8 cellular contexts compared by ENCODE assay signal in genomic region chr22:41576877-41577276, GRCh38. TPM values are rescaled to one million over a fixed set of nuclear protein-coding genes. Genes with fewer than 3 reads are reported as not detected.
DNase-seq lines count a peak whose midpoint lies in the region; ATAC-seq and TF ChIP-seq lines count a peak whose summit lies in the region.

No MANE protein-coding gene starts in this region.

- peak; percentile 79 for ATAC-seq in activated CD4-positive, alpha-beta T cell treated with anti-CD3 and anti-CD28 coated beads for 36 hours
- ATAC-seq in HG02763 (IDR thresholded peaks at IDR 0.05; ENCODE audit: unreplicated experiment) (no peak), GM21360 (IDR thresholded peaks at IDR 0.05; ENCODE audit: unreplicated experiment) (no peak)

- no peaks in the 10 kb centered on the region for H3K9me3 ChIP-seq in Loucy (ENCODE audit: insufficient read depth, low read depth, low read length)
- no peaks in the 10 kb centered on the region for H3K9me3 ChIP-seq in trophoblast cell (ENCODE audit: insufficient read depth, low read depth, low read length)

- no peaks in the 10 kb centered on the region for H3K9me3 Mint-ChIP-seq in activated CD4-positive, alpha-beta T cell treated with anti-CD3 and anti-CD28 coated beads for 36 hours (ENCODE audit: low read depth)

- no peak overlapping the region for H3K4me3 ChIP-seq in Loucy (ENCODE audit: low read length, poor library complexity, severe bottlenecking)
- H3K4me3 ChIP-seq in WI38 (ENCODE audit: low read depth, low read length): no peak overlapping the region
- no peak overlapping the region for H3K4me3 ChIP-seq in fibroblast of pulmonary artery (replicated peaks; ENCODE audit: low read depth, low read length)
- H3K4me3 ChIP-seq in trophoblast cell (ENCODE audit: low read depth, low read length): no peak overlapping the region

- no peaks in the 10 kb centered on the region for H3K9me2 ChIP-seq in Loucy (replicated peaks; ENCODE audit: low read depth, low read length)

- intact Hi-C loops in activated CD4-positive, alpha-beta T cell treated with anti-CD3 and anti-CD28 coated beads for 36 hours (cut with DNase I, micrococcal nuclease): no loop called here

- no peak overlapping the region for H3K27ac ChIP-seq in trophoblast cell (ENCODE audit: low read depth, low read length)

- H3K4me1 ChIP-seq in Loucy (ENCODE audit: insufficient read depth, low read length, poor library complexity, severe bottlenecking) (no peaks in the 10 kb centered on the region), trophoblast cell (ENCODE audit: control insufficient read depth in 1 of 2, insufficient read depth in 2 of 2, low read length in 2 of 2) (no peaks in the 10 kb centered on the region)

- peaks cover 12% of the 10 kb centered on the region for H3K36me3 Mint-ChIP-seq in activated CD4-positive, alpha-beta T cell treated with anti-CD3 and anti-CD28 coated beads for 36 hours (ENCODE audit: low read depth)

- H3K18ac ChIP-seq in trophoblast cell (ENCODE audit: low read length): no peak overlapping the region

- H3K4me2 ChIP-seq in Loucy (ENCODE audit: low read depth, low read length, poor library complexity, severe bottlenecking) (no peak overlapping the region), trophoblast cell (ENCODE audit: low read length) (no peak overlapping the region)

- H3K14ac ChIP-seq in trophoblast cell (ENCODE audit: low read length): no peak overlapping the region

- peak; percentile 68 for DNase-seq in activated CD4-positive, alpha-beta T cell treated with anti-CD3 and anti-CD28 coated beads for 36 hours
- no peak for DNase-seq in activated CD4-positive, alpha-beta T cell treated with anti-CD3 and anti-CD28 coated beads for 1 hour
- DNase-seq in fibroblast of pulmonary artery (ENCODE audit: low read depth) (peak; percentile 45), trophoblast cell (peak; percentile 52 to 60)

- H2BK5ac ChIP-seq in trophoblast cell (ENCODE audit: low read depth, low read length, poor library complexity): no peak overlapping the region

- H2BK120ac ChIP-seq in trophoblast cell (ENCODE audit: insufficient read depth, low read length, poor library complexity): no peak overlapping the region

- no peak overlapping the region for H3K27ac Mint-ChIP-seq in activated CD4-positive, alpha-beta T cell treated with anti-CD3 and anti-CD28 coated beads for 36 hours

- H3K4ac ChIP-seq in trophoblast cell (ENCODE audit: low read depth, low read length): no peak overlapping the region

- no peaks in the 10 kb centered on the region for H4K20me1 ChIP-seq in Loucy (ENCODE audit: insufficient read depth, low read length, poor library complexity, severe bottlenecking)

- POLR2A ChIA-PET in activated CD4-positive, alpha-beta T cell treated with anti-CD3 and anti-CD28 coated beads for 36 hours (lab: Charles Lee): interaction anchor here (0.6 to 0.7 kb wide), 2 partner anchors 44 to 82 kb away, joined by 3 to 9 read pairs; partner anchors contain the start of genes DESI1 and XRCC6

- no peak overlapping the region for H4K8ac ChIP-seq in trophoblast cell (ENCODE audit: low read depth, low read length)

- H3F3A ChIP-seq in Loucy (ENCODE audit: low read depth): no peaks in the 10 kb centered on the region

- H3K9ac ChIP-seq in Loucy (ENCODE audit: low read depth, low read length, poor library complexity, severe bottlenecking): no peak overlapping the region
- no peak overlapping the region for H3K9ac ChIP-seq in trophoblast cell (ENCODE audit: low read length)

- H2BK12ac ChIP-seq in trophoblast cell (ENCODE audit: low read length): no peak overlapping the region

- WGBS in trophoblast cell (ENCODE audit: extremely low coverage, insufficient coverage, insufficient read length): no CpG with 5 or more reads among the region's 9 CpGs

- H2AK5ac ChIP-seq in trophoblast cell (ENCODE audit: low read length): no peak overlapping the region

- CTCF ChIA-PET in activated CD4-positive, alpha-beta T cell treated with anti-CD3 and anti-CD28 coated beads for 36 hours (lab: Charles Lee): interaction anchor here (0.6 to 0.9 kb wide), 3 partner anchors 8 to 22 kb away, joined by 3 read pairs; partner anchors contain the start of gene PMM1

- H3K27me3 Mint-ChIP-seq in activated CD4-positive, alpha-beta T cell treated with anti-CD3 and anti-CD28 coated beads for 36 hours: no peaks in the 10 kb centered on the region

- no peaks in the 10 kb centered on the region for H3K27me3 ChIP-seq in Loucy (ENCODE audit: insufficient read depth, low read length, poor library complexity, severe bottlenecking)
- H3K27me3 ChIP-seq in trophoblast cell (ENCODE audit: insufficient read depth, low read length): no peaks in the 10 kb centered on the region

- no peaks in the 10 kb centered on the region for H3K79me1 ChIP-seq in trophoblast cell (ENCODE audit: low read length)

- no peak overlapping the region for H4K91ac ChIP-seq in trophoblast cell (ENCODE audit: low read depth, low read length)

- H3K79me2 ChIP-seq in Loucy (ENCODE audit: insufficient read depth, low read length): no peaks in the 10 kb centered on the region
- H3K79me2 ChIP-seq in trophoblast cell (ENCODE audit: control insufficient read depth, insufficient read depth, low read length, poor library complexity): no peaks in the 10 kb centered on the region

- no peaks in the 10 kb centered on the region for H3K4me1 Mint-ChIP-seq in activated CD4-positive, alpha-beta T cell treated with anti-CD3 and anti-CD28 coated beads for 36 hours

- no peak overlapping the region for H3K4me3 Mint-ChIP-seq in activated CD4-positive, alpha-beta T cell treated with anti-CD3 and anti-CD28 coated beads for 36 hours

- H4K12ac ChIP-seq in trophoblast cell (ENCODE audit: low read depth, low read length): no peak overlapping the region

- no peaks in the 10 kb centered on the region for H3K36me3 ChIP-seq in Loucy (ENCODE audit: insufficient read depth, low read length)
- peaks cover 45 to 50% of the 10 kb centered on the region in 2 experiments for H3K36me3 ChIP-seq in trophoblast cell (ENCODE audit: control insufficient read depth in 1 of 2, insufficient read depth in 2 of 2, low read length in 2 of 2)

- H2AFZ ChIP-seq in Loucy (ENCODE audit: low read length): no peak overlapping the region
- no peak overlapping the region for H2AFZ ChIP-seq in trophoblast cell (ENCODE audit: insufficient read depth, low read length, poor library complexity)

- peak; percentile 93 for TF ChIP-seq CTCF in Loucy (conservative IDR thresholded peaks at IDR 0.05; ENCODE audit: low read length)
- TF ChIP-seq CTCF in WI38 (IDR thresholded peaks at IDR 0.05; ENCODE audit: low read depth, low read length): peak; percentile 64
- peak; percentile 60 for TF ChIP-seq CTCF in fibroblast of pulmonary artery (IDR thresholded peaks at IDR 0.05; ENCODE audit: low read length, missing control alignments)

- no peak overlapping the region for H3K23ac ChIP-seq in trophoblast cell (ENCODE audit: low read length)

RNA-seq across cellular contexts. Expression of gene PMM1, which starts 12.8 kb away (rescaled TPM):
- 10 to 100 TPM; 30.4 to 37.4 TPM for total RNA-seq in activated CD4-positive, alpha-beta T cell treated with anti-CD3 and anti-CD28 coated beads for 36 hours
- polyA plus RNA-seq in trophoblast cell (2013): 30.4 and 33.0 TPM in 2 replicates

RNA-seq across cellular contexts. Expression of gene CSDC2, which starts 16.1 kb away (rescaled TPM):
- not detected for total RNA-seq in activated CD4-positive, alpha-beta T cell treated with anti-CD3 and anti-CD28 coated beads for 36 hours
- polyA plus RNA-seq in trophoblast cell (2013): 3.1 TPM in 2 replicates

RNA-seq across cellular contexts. Expression of gene POLR3H, which starts 32.6 kb away (rescaled TPM):
- total RNA-seq in activated CD4-positive, alpha-beta T cell treated with anti-CD3 and anti-CD28 coated beads for 36 hours: 10 to 100 TPM; 18.3 to 24.6 TPM
- 18.5 and 20.5 TPM in 2 replicates for polyA plus RNA-seq in trophoblast cell (2013)

RNA-seq across cellular contexts. Expression of gene DESI1, which starts 44.0 kb away (rescaled TPM):
- total RNA-seq in activated CD4-positive, alpha-beta T cell treated with anti-CD3 and anti-CD28 coated beads for 36 hours: 10 to 100 TPM; 56.6 to 98.1 TPM
- 15.8 and 17.3 TPM in 2 replicates for polyA plus RNA-seq in trophoblast cell (2013)

RNA-seq across cellular contexts. Expression of gene XRCC6, which starts 44.2 kb away (rescaled TPM):
- 100 to 1,000 TPM; 427 to 469 TPM for total RNA-seq in activated CD4-positive, alpha-beta T cell treated with anti-CD3 and anti-CD28 coated beads for 36 hours
- polyA plus RNA-seq in trophoblast cell (2013): 228 and 236 TPM in 2 replicates
